20 cellular contexts compared by ENCODE assay signal in genomic region chrX:139113682-139114081, GRCh38.
DNase-seq lines count a peak whose midpoint lies in the region; ATAC-seq lines count a peak whose summit lies in the region.
"Had no signal": no experiment of that assay in that cellular context is flagged by ENCODE, and none has a peak within 500 bp of the region (broad histone marks: within the 10 kb centered on the region; RNA-seq: fewer than 3 reads in every experiment).

No MANE protein-coding gene starts in this region.

- ATAC-seq in HG03159 (IDR thresholded peaks at IDR 0.05; ENCODE audit: unreplicated experiment), result no peak
- no peak for ATAC-seq in left lobe of liver
- ATAC-seq: activated naive CD4-positive, alpha-beta T cell treated with anti-CD3 and anti-CD28 coated beads, Interleukin-2, amount 50 U/mL, for 72 hours; left colon had no signal

- H3K9me3 ChIP-seq in MG63, result no peaks in the 10 kb centered on the region
- H3K9me3 ChIP-seq: SJCRH30, thyroid gland had no signal

- DNase-seq in NCI-H2196 (lab: John Stamatoyannopoulos, UW; ENCODE audit: unreplicated experiment), result peak; percentile 23
- no peak for DNase-seq in NCI-H2196 treated with DMSO at 0.1 percent for 48 hours (lab: John Stamatoyannopoulos, UW; ENCODE audit: unreplicated experiment)
- peak; percentile 16 for DNase-seq in MG63
- peak; percentile 2 for DNase-seq in RPMI7951 (ENCODE audit: low read depth)
- DNase-seq in pons (ENCODE audit: low spot score), result peak; percentile 1
- DNase-seq in NCI-H1694 (lab: John Stamatoyannopoulos, UW), result no peak
- no peak for DNase-seq in left lobe of liver (ENCODE audit: low spot score)
- DNase-seq: activated CD4-positive, alpha-beta T cell treated with anti-CD3 and anti-CD28 coated beads, Interleukin-2, amount 10 ng/mL, durations not matched to agents 7 days and 5 days; activated T-cell treated with anti-CD3 and anti-CD28 coated beads for 4 hours; brain microvascular endothelial cell; dorsolateral prefrontal cortex; hypothalamus; left colon; NCI-H187 treated with DMSO at 0.1 percent for 48 hours; NCI-H774; SJCRH30; stimulated activated CD4-positive, alpha-beta T cell treated with anti-CD3 and anti-CD28 coated beads, Interleukin-4, amount 100 ng/mL, for 24 hours; thyroid gland had no signal

- no peaks in the 10 kb centered on the region for H3K36me3 ChIP-seq in MG63
- H3K36me3 ChIP-seq: brain microvascular endothelial cell, SJCRH30, thyroid gland had no signal

- no peaks in the 10 kb centered on the region for H3K27me3 ChIP-seq in MG63
- H3K27me3 ChIP-seq: brain microvascular endothelial cell, SJCRH30, thyroid gland had no signal

- no peak overlapping the region for H3K4me3 ChIP-seq in MG63
- H3K4me3 ChIP-seq: dorsolateral prefrontal cortex, SJCRH30, thyroid gland had no signal

Comparison
In these comparisons a context has a peak if more than half of its experiments do, and no peak if none do; other contexts are left out.
1. DNase-seq: peak in NCI-H2196 (single experiment), MG63 (single experiment), RPMI7951 (single experiment) and pons (single experiment); none in NCI-H2196 treated with DMSO at 0.1 percent for 48 hours (single experiment), NCI-H1694 (single experiment) and left lobe of liver (single experiment).